In the genomic region with DNA sequence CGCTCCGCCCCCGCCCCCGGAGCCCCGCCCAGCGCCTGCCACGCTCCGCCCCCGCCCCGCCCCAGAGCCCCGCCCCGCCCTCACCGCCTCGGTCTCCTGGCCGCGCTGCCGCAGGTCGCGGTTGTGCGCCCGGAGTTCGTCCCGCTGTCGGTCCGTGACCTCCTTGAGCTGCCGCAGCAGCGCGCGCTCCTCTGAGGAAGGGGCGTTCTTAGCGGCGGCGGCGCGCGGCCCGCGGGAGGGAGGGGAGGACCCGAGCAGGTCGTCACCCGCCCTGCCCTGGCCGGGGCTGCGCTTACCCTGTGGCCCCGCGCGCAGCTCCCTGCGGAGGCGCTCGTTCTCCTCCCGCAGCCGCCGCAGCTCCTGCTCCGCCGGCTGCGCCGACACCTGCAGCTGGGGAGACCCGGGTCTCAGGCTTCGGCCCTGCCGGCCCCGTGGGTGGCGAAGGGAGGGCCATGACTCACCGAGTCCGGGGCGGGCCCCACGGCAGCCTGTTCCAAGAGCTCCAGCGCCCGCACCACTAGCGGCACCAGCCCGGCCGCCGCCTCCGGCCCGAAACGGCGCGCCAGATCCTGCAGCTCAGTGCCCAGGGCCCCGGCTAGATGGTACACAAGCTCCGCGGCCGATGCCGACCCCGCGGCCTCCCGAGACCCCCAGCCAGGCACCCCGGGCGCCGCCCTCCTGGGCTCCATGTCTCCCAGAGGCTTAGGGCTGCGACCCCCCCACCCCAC, we compare ENCODE assay signal across 1 cellular context.
TF ChIP-seq lines count a peak whose summit lies in the region.

No MANE protein-coding gene starts in this region.

TF ChIP-seq in H1, 55 proteins besides CTCF, POLR2A, EP300 and RAD21:
- no peak for TF ChIP-seq FOSL1 (IDR thresholded peaks at IDR 0.05; ENCODE audit: insufficient read depth, low read depth, low read length)
- TF ChIP-seq CREB1 (IDR thresholded peaks at IDR 0.05), result 0 out of 2 replicates have a peak, but pooled peaks have one; percentile 23
- TF ChIP-seq PHF8 (conservative IDR thresholded peaks at IDR 0.05; ENCODE audit: low read depth, low read length), result peak; percentile 36; the same call in 1 of the 2 replicates
- no peak for TF ChIP-seq SRF (IDR thresholded peaks at IDR 0.05; ENCODE audit: low read depth, low read length)
- 0 out of 2 replicates have a peak, but pooled peaks have one; percentile 24 for TF ChIP-seq YY1 (IDR thresholded peaks at IDR 0.05; ENCODE audit: low read depth, low read length)
TF ChIP-seq in H1: peak in this region for 3.
